Comparison of ENCODE assay signal across 12 cellular contexts in genomic region chr1:239587066-239587465, GRCh38.
A peak's percentile ranks its signal among the peaks of the same experiment; 100 is the strongest.
DNase-seq lines count a peak whose midpoint lies in the region; ATAC-seq and TF ChIP-seq lines count a peak whose summit lies in the region.
"Had no signal": no experiment of that assay in that cellular context is flagged by ENCODE, and none has a peak within 500 bp of the region (broad histone marks: within the 10 kb centered on the region; RNA-seq: fewer than 3 reads in every experiment).

No MANE protein-coding gene starts in this region.

- H3K79me2 ChIP-seq in H9 (ENCODE audit: insufficient read depth, low read length), result no peaks in the 10 kb centered on the region

- H3K23ac ChIP-seq in H9 (ENCODE audit: insufficient read length, low read depth, low read length), result no peak overlapping the region

- no peaks in the 10 kb centered on the region for H3K9me3 Mint-ChIP-seq in H9
- H3K9me3 Mint-ChIP-seq in activated T-helper 1 cell treated with anti-CD3 and anti-CD28 coated beads, Interleukin-12 subunit alpha, Interleukin-12 subunit beta, Interleukin-2, Interleukin-4 antibody, amounts not matched to agents 30 ng/mL and 10 ng/mL and 1 ng/mL, durations not matched to agents 14 hours and 24 hours and 36 hours, result no peaks in the 10 kb centered on the region
- no peaks in the 10 kb centered on the region for H3K9me3 Mint-ChIP-seq in progenitor cell of endocrine pancreas (ENCODE audit: low read depth)

- H3K4me1 ChIP-seq in H9 (ENCODE audit: insufficient read depth, low read length), result no peaks in the 10 kb centered on the region
- H3K4me1 ChIP-seq: SJSA1 had no signal

- no peak for ATAC-seq in HG03196 (IDR thresholded peaks at IDR 0.05; ENCODE audit: unreplicated experiment)

- no peaks in the 10 kb centered on the region for H4K20me1 ChIP-seq in H9 (ENCODE audit: control insufficient read depth, insufficient read depth, insufficient read length)

- H3K36me3 Mint-ChIP-seq in H9 (ENCODE audit: insufficient read depth in 1 of 3, low read depth in 3 of 3), result no peaks in the 10 kb centered on the region
- no peaks in the 10 kb centered on the region for H3K36me3 Mint-ChIP-seq in activated T-helper 1 cell treated with anti-CD3 and anti-CD28 coated beads, Interleukin-12 subunit alpha, Interleukin-12 subunit beta, Interleukin-2, Interleukin-4 antibody, amounts not matched to agents 30 ng/mL and 10 ng/mL and 1 ng/mL, durations not matched to agents 14 hours and 24 hours and 36 hours (ENCODE audit: low read depth)
- no peaks in the 10 kb centered on the region for H3K36me3 Mint-ChIP-seq in progenitor cell of endocrine pancreas (ENCODE audit: insufficient read depth)
- H3K36me3 Mint-ChIP-seq: naive B cell had no signal

- DNase-seq in H9, result peak; percentile 30
- peak; percentile 9 for DNase-seq in SW480 (ENCODE audit: low spot score)
- DNase-seq in activated T-helper 1 cell treated with anti-CD3 and anti-CD28 coated beads, Interleukin-12 subunit alpha, Interleukin-12 subunit beta, Interleukin-2, Interleukin-4 antibody, amounts not matched to agents 30 ng/mL and 10 ng/mL and 1 ng/mL, durations not matched to agents 14 hours and 24 hours and 36 hours (ENCODE audit: low spot score), result peak; percentile 5
- DNase-seq in progenitor cell of endocrine pancreas (ENCODE audit: low spot score, unreplicated experiment), result no peak
- DNase-seq in NCI-H446 treated with DMSO at 0.1 percent for 48 hours (lab: John Stamatoyannopoulos, UW), result no peak
- DNase-seq in AML-193 (lab: John Stamatoyannopoulos, UW), result no peak
- DNase-seq: DMS79 treated with DMSO at 0.1 percent for 48 hours, islet precursor cell, naive B cell, NCI-H510A had no signal

- no peak overlapping the region for H3T11ph ChIP-seq in H9 (ENCODE audit: low read length)

- H3K9me3 ChIP-seq in H9 (ENCODE audit: control insufficient read depth, low read depth, low read length), result no peaks in the 10 kb centered on the region

- H3K4me2 ChIP-seq in H9 (ENCODE audit: insufficient read depth, insufficient read length, low read length), result no peak overlapping the region

- H2AK5ac ChIP-seq in H9 (ENCODE audit: insufficient read length, low read length), result no peak overlapping the region

- H3K4ac ChIP-seq in H9 (ENCODE audit: low read depth, low read length), result no peak overlapping the region

- no peak overlapping the region for H3K14ac ChIP-seq in H9 (ENCODE audit: insufficient read depth, low read length)

- no peak overlapping the region for H2BK12ac ChIP-seq in H9 (ENCODE audit: insufficient read length, low read depth, low read length)

- H4K5ac ChIP-seq in H9 (ENCODE audit: insufficient read length, low read depth, low read length), result no peak overlapping the region

- no peak overlapping the region for H2BK20ac ChIP-seq in H9 (ENCODE audit: low read depth, low read length, poor library complexity, severe bottlenecking)

- H2BK120ac ChIP-seq in H9 (ENCODE audit: low read depth, low read length, poor library complexity, severe bottlenecking), result no peak overlapping the region

- H3K18ac ChIP-seq in H9 (ENCODE audit: insufficient read length, low read depth, low read length), result no peak overlapping the region

- no peak overlapping the region for H3K56ac ChIP-seq in H9 (ENCODE audit: insufficient read length, low read depth, low read length)

- no peak overlapping the region for H2BK5ac ChIP-seq in H9 (ENCODE audit: insufficient read length, low read length)

- no peaks in the 10 kb centered on the region for H3K27me3 Mint-ChIP-seq in H9 (ENCODE audit: low read depth)
- H3K27me3 Mint-ChIP-seq in activated T-helper 1 cell treated with anti-CD3 and anti-CD28 coated beads, Interleukin-12 subunit alpha, Interleukin-12 subunit beta, Interleukin-2, Interleukin-4 antibody, amounts not matched to agents 30 ng/mL and 10 ng/mL and 1 ng/mL, durations not matched to agents 14 hours and 24 hours and 36 hours (ENCODE audit: insufficient read depth), result peaks cover 2% of the 10 kb centered on the region
- no peaks in the 10 kb centered on the region for H3K27me3 Mint-ChIP-seq in progenitor cell of endocrine pancreas
- H3K27me3 Mint-ChIP-seq: naive B cell had no signal

- H3K23me2 ChIP-seq in H9 (ENCODE audit: insufficient read length, low read depth, low read length, poor library complexity, severe bottlenecking), result no peaks in the 10 kb centered on the region

- no peak overlapping the region for H3K4me3 Mint-ChIP-seq in H9
- H3K4me3 Mint-ChIP-seq in activated T-helper 1 cell treated with anti-CD3 and anti-CD28 coated beads, Interleukin-12 subunit alpha, Interleukin-12 subunit beta, Interleukin-2, Interleukin-4 antibody, amounts not matched to agents 30 ng/mL and 10 ng/mL and 1 ng/mL, durations not matched to agents 14 hours and 24 hours and 36 hours, result no peak overlapping the region
- H3K4me3 Mint-ChIP-seq in progenitor cell of endocrine pancreas (ENCODE audit: low read depth), result no peak overlapping the region
- H3K4me3 Mint-ChIP-seq: naive B cell had no signal

- H3K27ac Mint-ChIP-seq in H9 (peak overlapping the region in 1 of 3 experiments; percentile 21; a peak in 1 of 7 replicates), progenitor cell of endocrine pancreas (peak overlapping the region; percentile 73)
- no peak overlapping the region for H3K27ac Mint-ChIP-seq in activated T-helper 1 cell treated with anti-CD3 and anti-CD28 coated beads, Interleukin-12 subunit alpha, Interleukin-12 subunit beta, Interleukin-2, Interleukin-4 antibody, amounts not matched to agents 30 ng/mL and 10 ng/mL and 1 ng/mL, durations not matched to agents 14 hours and 24 hours and 36 hours
- H3K27ac Mint-ChIP-seq: naive B cell had no signal

- intact Hi-C loops in activated T-helper 1 cell treated with anti-CD3 and anti-CD28 coated beads, Interleukin-12 subunit alpha, Interleukin-12 subunit beta, Interleukin-2, Interleukin-4 antibody, amounts not matched to agents 30 ng/mL and 10 ng/mL and 1 ng/mL, durations not matched to agents 14 hours and 24 hours and 36 hours (cut with micrococcal nuclease), result loop anchor here (5.0 kb wide), 1 partner anchor 310 kb away; no protein-coding TSS in a partner anchor

- no peaks in the 10 kb centered on the region for H3K27me3 ChIP-seq in H9 (ENCODE audit: insufficient read depth, low read length)
- H3K27me3 ChIP-seq: SJSA1 had no signal

- no peak overlapping the region for H3K27ac ChIP-seq in H9 (ENCODE audit: insufficient read length, low read depth, low read length)
- H3K27ac ChIP-seq: SJSA1 had no signal

- no peaks in the 10 kb centered on the region for H3K79me1 ChIP-seq in H9 (ENCODE audit: insufficient read depth, low read depth, low read length, poor library complexity, severe bottlenecking)

- no peak overlapping the region for H4K8ac ChIP-seq in H9 (replicated peaks; ENCODE audit: insufficient read length, low read depth, low read length)

- TF ChIP-seq CTCF in H9 (conservative IDR thresholded peaks at IDR 0.05) (peak; percentile 12; the same call in 1 of the 3 replicates), progenitor cell of endocrine pancreas (IDR thresholded peaks at IDR 0.05; ENCODE audit: unreplicated experiment) (no peak)

- H3K9ac ChIP-seq in H9 (ENCODE audit: extremely low read depth, insufficient read length, low read length), result no peak overlapping the region

- H2AFZ ChIP-seq in H9 (ENCODE audit: low read length), result no peak overlapping the region

- no peak overlapping the region for H2BK15ac ChIP-seq in H9 (ENCODE audit: low read depth, low read length)

- H4K91ac ChIP-seq in H9 (ENCODE audit: insufficient read length, low read depth, low read length), result no peak overlapping the region

- H3K4me1 Mint-ChIP-seq in H9 (no peaks in the 10 kb centered on the region), progenitor cell of endocrine pancreas (ENCODE audit: low read depth) (peaks cover 4% of the 10 kb centered on the region)
- peaks cover 6% of the 10 kb centered on the region for H3K4me1 Mint-ChIP-seq in activated T-helper 1 cell treated with anti-CD3 and anti-CD28 coated beads, Interleukin-12 subunit alpha, Interleukin-12 subunit beta, Interleukin-2, Interleukin-4 antibody, amounts not matched to agents 30 ng/mL and 10 ng/mL and 1 ng/mL, durations not matched to agents 14 hours and 24 hours and 36 hours (ENCODE audit: low read depth)

- no CpG with 5 or more reads among the region's 8 CpGs for WGBS in H9 (ENCODE audit: extremely low coverage, insufficient read length, low lambda C conversion rate)

Comparison
In these comparisons a context has a peak if more than half of its experiments do, and no peak if none do; other contexts are left out.
1. DNase-seq: peak in H9 (single experiment), SW480 (single experiment) and activated T-helper 1 cell treated with anti-CD3 and anti-CD28 coated beads, Interleukin-12 subunit alpha, Interleukin-12 subunit beta, Interleukin-2, Interleukin-4 antibody, amounts not matched to agents 30 ng/mL and 10 ng/mL and 1 ng/mL, durations not matched to agents 14 hours and 24 hours and 36 hours (single experiment); none in progenitor cell of endocrine pancreas (single experiment), NCI-H446 treated with DMSO at 0.1 percent for 48 hours (single experiment) and AML-193 (0 of 2).